Comparison of ENCODE assay signal across 1 cellular context in the genomic region with DNA sequence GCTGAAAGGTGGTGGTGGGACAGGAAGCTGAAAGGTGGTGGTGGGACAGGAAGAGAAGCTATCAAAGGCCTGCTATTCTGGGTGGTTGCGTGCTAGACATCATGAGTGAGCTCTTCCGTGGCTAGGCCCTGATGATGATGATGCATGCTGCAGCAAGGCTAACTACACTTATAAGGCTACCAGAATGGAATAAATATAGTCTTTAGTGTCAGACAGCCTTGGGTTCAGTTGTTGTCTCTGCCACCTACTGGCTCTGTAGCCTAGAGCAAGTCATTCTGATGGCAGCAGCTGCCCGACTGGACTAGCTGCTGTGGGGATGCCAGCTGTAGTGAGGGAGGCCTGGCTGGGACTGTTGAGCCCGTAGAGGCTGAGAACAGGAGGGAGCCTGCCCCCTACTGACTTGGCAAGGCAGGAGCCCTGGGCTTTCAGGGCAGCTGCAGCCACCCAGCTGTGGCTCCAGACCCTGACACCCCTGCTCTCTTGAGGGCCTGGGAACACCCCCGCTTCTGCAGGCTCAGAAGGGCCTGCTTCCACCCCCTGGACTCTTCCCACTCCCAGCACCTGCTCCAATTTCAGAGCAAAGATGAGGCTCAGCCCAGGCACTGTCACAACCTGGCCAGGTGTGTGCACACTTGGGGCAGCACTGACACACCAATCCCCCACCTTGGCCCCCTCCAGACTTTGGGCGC.
TF ChIP-seq lines count a peak whose summit lies in the region.

No MANE protein-coding gene starts in this region.

TF ChIP-seq in GM23338, 12 proteins besides CTCF, POLR2A, EP300 and RAD21 (continued from another document):
- TF ChIP-seq, protein P1, sequence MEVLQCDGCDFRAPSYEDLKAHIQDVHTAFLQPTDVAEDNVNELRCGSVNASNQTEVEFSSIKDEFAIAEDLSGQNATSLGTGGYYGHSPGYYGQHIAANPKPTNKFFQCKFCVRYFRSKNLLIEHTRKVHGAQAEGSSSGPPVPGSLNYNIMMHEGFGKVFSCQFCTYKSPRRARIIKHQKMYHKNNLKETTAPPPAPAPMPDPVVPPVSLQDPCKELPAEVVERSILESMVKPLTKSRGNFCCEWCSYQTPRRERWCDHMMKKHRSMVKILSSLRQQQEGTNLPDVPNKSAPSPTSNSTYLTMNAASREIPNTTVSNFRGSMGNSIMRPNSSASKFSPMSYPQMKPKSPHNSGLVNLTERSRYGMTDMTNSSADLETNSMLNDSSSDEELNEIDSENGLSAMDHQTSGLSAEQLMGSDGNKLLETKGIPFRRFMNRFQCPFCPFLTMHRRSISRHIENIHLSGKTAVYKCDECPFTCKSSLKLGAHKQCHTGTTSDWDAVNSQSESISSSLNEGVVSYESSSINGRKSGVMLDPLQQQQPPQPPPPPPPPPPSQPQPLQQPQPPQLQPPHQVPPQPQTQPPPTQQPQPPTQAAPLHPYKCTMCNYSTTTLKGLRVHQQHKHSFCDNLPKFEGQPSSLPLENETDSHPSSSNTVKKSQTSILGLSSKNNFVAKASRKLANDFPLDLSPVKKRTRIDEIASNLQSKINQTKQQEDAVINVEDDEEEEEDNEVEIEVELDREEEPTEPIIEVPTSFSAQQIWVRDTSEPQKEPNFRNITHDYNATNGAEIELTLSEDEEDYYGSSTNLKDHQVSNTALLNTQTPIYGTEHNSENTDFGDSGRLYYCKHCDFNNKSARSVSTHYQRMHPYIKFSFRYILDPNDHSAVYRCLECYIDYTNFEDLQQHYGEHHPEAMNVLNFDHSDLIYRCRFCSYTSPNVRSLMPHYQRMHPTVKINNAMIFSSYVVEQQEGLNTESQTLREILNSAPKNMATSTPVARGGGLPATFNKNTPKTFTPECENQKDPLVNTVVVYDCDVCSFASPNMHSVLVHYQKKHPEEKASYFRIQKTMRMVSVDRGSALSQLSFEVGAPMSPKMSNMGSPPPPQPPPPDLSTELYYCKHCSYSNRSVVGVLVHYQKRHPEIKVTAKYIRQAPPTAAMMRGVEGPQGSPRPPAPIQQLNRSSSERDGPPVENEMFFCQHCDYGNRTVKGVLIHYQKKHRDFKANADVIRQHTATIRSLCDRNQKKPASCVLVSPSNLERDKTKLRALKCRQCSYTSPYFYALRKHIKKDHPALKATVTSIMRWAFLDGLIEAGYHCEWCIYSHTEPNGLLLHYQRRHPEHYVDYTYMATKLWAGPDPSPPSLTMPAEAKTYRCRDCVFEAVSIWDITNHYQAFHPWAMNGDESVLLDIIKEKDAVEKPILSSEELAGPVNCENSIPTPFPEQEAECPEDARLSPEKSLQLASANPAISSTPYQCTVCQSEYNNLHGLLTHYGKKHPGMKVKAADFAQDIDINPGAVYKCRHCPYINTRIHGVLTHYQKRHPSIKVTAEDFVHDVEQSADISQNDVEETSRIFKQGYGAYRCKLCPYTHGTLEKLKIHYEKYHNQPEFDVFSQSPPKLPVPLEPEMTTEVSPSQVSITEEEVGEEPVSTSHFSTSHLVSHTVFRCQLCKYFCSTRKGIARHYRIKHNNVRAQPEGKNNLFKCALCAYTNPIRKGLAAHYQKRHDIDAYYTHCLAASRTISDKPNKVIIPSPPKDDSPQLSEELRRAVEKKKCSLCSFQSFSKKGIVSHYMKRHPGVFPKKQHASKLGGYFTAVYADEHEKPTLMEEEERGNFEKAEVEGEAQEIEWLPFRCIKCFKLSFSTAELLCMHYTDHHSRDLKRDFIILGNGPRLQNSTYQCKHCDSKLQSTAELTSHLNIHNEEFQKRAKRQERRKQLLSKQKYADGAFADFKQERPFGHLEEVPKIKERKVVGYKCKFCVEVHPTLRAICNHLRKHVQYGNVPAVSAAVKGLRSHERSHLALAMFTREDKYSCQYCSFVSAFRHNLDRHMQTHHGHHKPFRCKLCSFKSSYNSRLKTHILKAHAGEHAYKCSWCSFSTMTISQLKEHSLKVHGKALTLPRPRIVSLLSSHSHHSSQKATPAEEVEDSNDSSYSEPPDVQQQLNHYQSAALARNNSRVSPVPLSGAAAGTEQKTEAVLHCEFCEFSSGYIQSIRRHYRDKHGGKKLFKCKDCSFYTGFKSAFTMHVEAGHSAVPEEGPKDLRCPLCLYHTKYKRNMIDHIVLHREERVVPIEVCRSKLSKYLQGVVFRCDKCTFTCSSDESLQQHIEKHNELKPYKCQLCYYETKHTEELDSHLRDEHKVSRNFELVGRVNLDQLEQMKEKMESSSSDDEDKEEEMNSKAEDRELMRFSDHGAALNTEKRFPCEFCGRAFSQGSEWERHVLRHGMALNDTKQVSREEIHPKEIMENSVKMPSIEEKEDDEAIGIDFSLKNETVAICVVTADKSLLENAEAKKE (CRISPR knock-in tag; IDR thresholded peaks at IDR 0.05) = no peak
